In the genomic region with DNA sequence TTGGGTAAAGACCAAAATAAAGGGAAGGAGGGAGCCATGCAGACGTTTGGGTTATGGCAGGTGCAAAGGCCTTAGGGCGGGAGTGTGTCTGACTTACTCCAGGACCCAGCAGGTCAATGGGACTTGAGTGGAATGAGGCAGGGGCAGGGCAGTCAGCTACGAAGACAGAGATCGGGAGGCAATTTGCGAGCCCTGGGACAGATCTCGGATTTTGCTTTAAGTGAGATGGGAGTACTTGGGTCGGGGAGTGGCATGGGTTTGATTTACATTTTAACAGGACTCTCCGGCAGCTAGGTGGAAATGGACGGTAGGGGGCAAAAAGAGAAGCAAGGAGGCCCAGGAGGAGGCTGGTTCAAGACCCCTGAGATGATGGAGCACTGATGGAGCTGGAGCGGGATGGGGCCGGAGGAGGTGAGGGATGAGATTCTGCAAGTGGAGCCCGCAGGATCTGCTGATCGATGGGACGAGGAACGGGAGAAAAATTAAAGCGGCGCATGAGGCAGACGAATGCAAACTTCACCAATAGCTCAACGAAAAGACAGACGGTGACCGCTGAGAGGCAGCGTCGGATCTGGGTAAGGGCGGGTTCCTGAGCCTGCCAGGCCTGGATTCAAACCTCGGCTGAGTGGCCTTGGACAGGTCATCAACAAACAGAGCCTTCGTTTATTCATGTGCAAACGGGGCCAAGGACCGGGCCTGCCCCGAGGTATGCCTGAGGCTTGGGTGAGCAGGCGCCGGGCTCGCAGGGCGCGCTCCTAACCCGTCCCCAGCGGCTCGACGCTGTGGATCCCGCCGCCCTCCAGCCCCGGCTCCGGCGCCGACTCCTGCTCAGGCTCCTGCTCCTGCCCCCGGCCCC, we compare ENCODE assay signal across 8 cellular contexts. TPM values are rescaled to one million over a fixed set of nuclear protein-coding genes. Genes with fewer than 3 reads are reported as not detected.
DNase-seq lines count a peak whose midpoint lies in the region; ATAC-seq and TF ChIP-seq lines count a peak whose summit lies in the region.

No MANE protein-coding gene starts in this region.

- peak overlapping the region; percentile 78 for H3K4me2 ChIP-seq in PC-9

- H3K9me2 ChIP-seq in PC-9 (ENCODE audit: insufficient read depth): no peaks in the 10 kb centered on the region

- DNase-seq in Daoy (ENCODE audit: low read depth) (peak; percentile 82), HuH-7.5 (ENCODE audit: low spot score) (peak; percentile 89), PC-9 (peak; percentile 48 to 78), germinal center (ENCODE audit: low spot score) (peak; percentile 60), suprapubic skin (ENCODE audit: low spot score in 2 of 2) (peak in 1 of 2 donors; percentile 90)
- DNase-seq in activated naive CD4-positive, alpha-beta T cell treated with Interleukin-2 at 50 U/mL for 16 hours: peak; percentile 71

- H4K20me1 ChIP-seq in PC-9 (ENCODE audit: insufficient read depth): no peaks in the 10 kb centered on the region

- H3K4me3 ChIP-seq in PC-9 (peak overlapping the region; percentile 63), neutrophil (ENCODE audit: low read depth in 1 of 2, low read length in 1 of 2) (peak overlapping the region; percentile 88 to 99), suprapubic skin (peak overlapping the region; percentile 98)

- peaks cover 7% of the 10 kb centered on the region; the same call in 1 of the 2 replicates for H3K9me3 ChIP-seq in PC-9 (ENCODE audit: insufficient read depth, low read depth)
- no peaks in the 10 kb centered on the region for H3K9me3 ChIP-seq in neutrophil
- H3K9me3 ChIP-seq in suprapubic skin: no peaks in the 10 kb centered on the region

- H3K27ac ChIP-seq in PC-9: peak overlapping the region; percentile 67
- peak overlapping the region; percentile 98 for H3K27ac ChIP-seq in neutrophil
- H3K27ac ChIP-seq in suprapubic skin: peak overlapping the region; percentile 96

- no peak for TF ChIP-seq EP300 in suprapubic skin (IDR thresholded peaks at IDR 0.05)

- no peak for TF ChIP-seq POLR2A in suprapubic skin (IDR thresholded peaks at IDR 0.05)

- H3F3A ChIP-seq in PC-9 (ENCODE audit: insufficient read depth, low read depth): peaks cover 26% of the 10 kb centered on the region; the same call in 1 of the 2 replicates

- POLR2A ChIA-PET in PC-9 (lab: Charles Lee; ENCODE audit: unreplicated experiment): interaction anchor here (0.7 to 1.3 kb wide), 3 partner anchors 37 to 73 kb away, joined by 3 to 7 read pairs (median 3); no protein-coding TSS in a partner anchor

- peak overlapping the region; percentile 22; the same call in 1 of the 2 replicates for H2AFZ ChIP-seq in PC-9

- intact Hi-C loops in PC-9 (cut with micrococcal nuclease; ENCODE audit: unreplicated experiment): loop anchor here (1.0 to 2.0 kb wide), 2 partner anchors 27 to 45 kb away; a partner anchor contains a TSS

- H3K4me1 ChIP-seq in PC-9 (replicated peaks; ENCODE audit: insufficient read depth): peaks cover 32% of the 10 kb centered on the region
- peaks cover 24 to 29% of the 10 kb centered on the region in 2 experiments for H3K4me1 ChIP-seq in neutrophil (ENCODE audit: control insufficient read depth in 1 of 2, insufficient read depth in 1 of 2, low read depth in 1 of 2, low read length in 1 of 2)
- peaks cover 27% of the 10 kb centered on the region for H3K4me1 ChIP-seq in suprapubic skin

- CTCF ChIA-PET in PC-9 (lab: Charles Lee): interaction anchor here (1.2 kb wide), 2 partner anchors 45 to 361 kb away, joined by 3 to 10 read pairs; a partner anchor contains a TSS

- H3K27me3 ChIP-seq in PC-9 (ENCODE audit: insufficient read depth, low read depth) (no peaks in the 10 kb centered on the region), neutrophil (no peaks in the 10 kb centered on the region), suprapubic skin (no peaks in the 10 kb centered on the region)

- peak; percentile 43; the same call in 1 of the 2 replicates for TF ChIP-seq CTCF in PC-9 (conservative IDR thresholded peaks at IDR 0.05)
- TF ChIP-seq CTCF in neutrophil (IDR thresholded peaks at IDR 0.05): no peak
- no peak for TF ChIP-seq CTCF in suprapubic skin (IDR thresholded peaks at IDR 0.05)

- BruUV-seq in PC-9 (replicated peaks; lab: Mats Ljungman, UMichigan): TSS peak; percentile 77

- peak; percentile 60 for ATAC-seq in GM21529 (IDR thresholded peaks at IDR 0.05; ENCODE audit: unreplicated experiment)

- 11% methylated on average over 34 of the region's 45 CpGs for WGBS in suprapubic skin

- H3K36me3 ChIP-seq in PC-9 (ENCODE audit: low read depth) (peaks cover 22% of the 10 kb centered on the region), neutrophil (peaks cover 27% of the 10 kb centered on the region), suprapubic skin (peaks cover 3% of the 10 kb centered on the region)

- peaks cover 40% of the 10 kb centered on the region for H3K79me2 ChIP-seq in PC-9 (ENCODE audit: low read depth)

RNA-seq across cellular contexts. Expression of a gene that starts 0.8 kb away (rescaled TPM):
- total RNA-seq in Daoy (2014; rRNA removed; shearing (Covaris generic)): 42.5 and 42.9 TPM in 2 replicates
- 176 and 212 TPM in 2 replicates for total RNA-seq in PC-9 (2021)
- total RNA-seq in suprapubic skin: 10 to 100 TPM; 63.6 to 85.3 (median 78.5) TPM

RNA-seq across cellular contexts. Expression of a gene that starts 26.8 kb away (rescaled TPM):
- 11.2 and 16.3 TPM in 2 replicates for total RNA-seq in Daoy (2014; rRNA removed; shearing (Covaris generic))
- total RNA-seq in PC-9 (2021) (81.0 and 82.0 TPM in 2 replicates), suprapubic skin (10 to 100 TPM; 14.3 to 30.7 (median 28.0) TPM)

RNA-seq across cellular contexts. Expression of a gene that starts 55.0 kb away (rescaled TPM):
- 11.2 and 13.3 TPM in 2 replicates for total RNA-seq in Daoy (2014; rRNA removed; shearing (Covaris generic))
- total RNA-seq in PC-9 (2021) (27.8 and 32.8 TPM in 2 replicates), suprapubic skin (10 to 100 TPM; 49.0 to 78.7 (median 60.6) TPM)
